In genomic region chr4:2041234-2042130, GRCh38 we compare ENCODE assay signal across 8 cellular contexts. TPM values are rescaled to one million over a fixed set of nuclear protein-coding genes. Genes with fewer than 3 reads are reported as not detected.
DNase-seq lines count a peak whose midpoint lies in the region; ATAC-seq, FAIRE-seq and TF ChIP-seq lines count a peak whose summit lies in the region.

No MANE protein-coding gene starts in this region.

- no peak overlapping the region for H3K9ac ChIP-seq in liver (ENCODE audit: low read depth in 1 of 2, low read length in 2 of 2)

- 2% methylated on average over 94 of the region's 94 CpGs for WGBS in liver

- H3K9me3 ChIP-seq in liver (ENCODE audit: control insufficient read depth in 4 of 4, low read length in 3 of 4), result no peaks in the 10 kb centered on the region

- peak; percentile 51 for ATAC-seq in HG02884 (IDR thresholded peaks at IDR 0.05; ENCODE audit: unreplicated experiment)

- FAIRE-seq in GM12891 (lab: Jason Lieb, UNC), result peak; percentile 96

- H3K27ac ChIP-seq in liver (ENCODE audit: low read depth in 1 of 2, low read length in 2 of 2), result no peak overlapping the region

- TF ChIP-seq CTCF in liver (IDR thresholded peaks at IDR 0.05; ENCODE audit: low read depth, low read length, missing input control), result no peak

- H3K4me1 ChIP-seq in liver (ENCODE audit: control insufficient read depth in 4 of 4, insufficient read depth in 4 of 4, low read length in 3 of 4), result peaks cover 9 to 17% (median 12%) of the 10 kb centered on the region in 4 donors

- no peaks in the 10 kb centered on the region for H3K36me3 ChIP-seq in liver (ENCODE audit: control insufficient read depth in 4 of 4, insufficient read depth in 3 of 4, low read depth in 1 of 4, low read length in 3 of 4)

- H3K27me3 ChIP-seq in liver (ENCODE audit: control insufficient read depth in 4 of 4, insufficient read depth in 4 of 4, low read length in 3 of 4), result peaks cover 0 to 6% (median 4%) of the 10 kb centered on the region in 4 donors

- no peak for TF ChIP-seq RAD21 in liver (IDR thresholded peaks at IDR 0.05)

- H3K4me3 ChIP-seq in liver (ENCODE audit: low read depth in 1 of 3, low read length in 3 of 3), result peak overlapping the region in 2 of 3 donors; percentile 58 to 85

- DNase-seq in GM12891 (ENCODE audit: insufficient read length, low spot score) (peak; percentile 97), NCI-H226 (peak; percentile 73), dermis microvascular lymphatic vessel endothelial cell (ENCODE audit: low read depth in 2 of 2) (peak; percentile 55 to 66), DMS153 treated with DMSO at 0.1 percent for 48 hours (lab: John Stamatoyannopoulos, UW; ENCODE audit: unreplicated experiment) (no peak)
- peak; percentile 78 for DNase-seq in activated CD4-positive, alpha-beta T cell treated with anti-CD3 and anti-CD28 coated beads, Interleukin-2, amount 50 U/mL, for 1 hour
- DNase-seq in stimulated activated CD4-positive, alpha-beta T cell treated with anti-CD3 and anti-CD28 coated beads, Interleukin-2, amount 100 ng/mL, for 4 hours (ENCODE audit: low read depth), result peak; percentile 84

- TF ChIP-seq POLR2A in GM12891 (IDR thresholded peaks at IDR 0.05; ENCODE audit: low read depth, low read length), result no peak

TF ChIP-seq in GM12891, 5 proteins besides CTCF, POLR2A, EP300 and RAD21:
- TF ChIP-seq POLR2AphosphoS5 (IDR thresholded peaks at IDR 0.05; ENCODE audit: low read depth, low read length) (no peak), PAX5 (IDR thresholded peaks at IDR 0.05; ENCODE audit: insufficient read depth, low read length, severe bottlenecking) (no peak), TAF1 (IDR thresholded peaks at IDR 0.05; ENCODE audit: low read depth, low read length) (no peak), SPI1 (IDR thresholded peaks at IDR 0.05; ENCODE audit: low read depth, low read length) (peak; percentile 9; the same call in 1 of the 2 replicates), POU2F2 (IDR thresholded peaks at IDR 0.05; ENCODE audit: low read depth, low read length) (no peak)

TF ChIP-seq in liver, 16 proteins besides CTCF, POLR2A, EP300 and RAD21:
- TF ChIP-seq TAF1 (conservative IDR thresholded peaks at IDR 0.05) (no peak), FOXA1 (IDR thresholded peaks at IDR 0.05) (no peak), ZBTB33 (IDR thresholded peaks at IDR 0.05) (no peak), EGR1 (IDR thresholded peaks at IDR 0.05; ENCODE audit: low read depth in 2 of 2) (no peak), JUND (IDR thresholded peaks at IDR 0.05) (no peak), NR2F2 (IDR thresholded peaks at IDR 0.05) (no peak), ATF3 (IDR thresholded peaks at IDR 0.05) (no peak), MAX (IDR thresholded peaks at IDR 0.05) (no peak), FOXA2 (IDR thresholded peaks at IDR 0.05) (no peak)

RNA-seq across cellular contexts. Expression of gene NAT8L, which starts 17.6 kb away (rescaled TPM):
- 0.09 TPM for polyA plus RNA-seq in GM12891 (2012; ENCODE audit: low read depth, missing spikeins)
- total RNA-seq in dermis microvascular lymphatic vessel endothelial cell (under 0.01 TPM in 2 replicates), liver (under 1 TPM; 0.08 to 0.09 TPM)
- under 1 TPM in 1 of 2 donors, not detected in 1; 0.07 TPM for polyA plus RNA-seq in liver

RNA-seq across cellular contexts. Expression of gene NELFA, which starts 32.7 kb away (rescaled TPM):
- polyA plus RNA-seq in GM12891 (2012; ENCODE audit: low read depth, missing spikeins), result 18.5 TPM
- total RNA-seq in dermis microvascular lymphatic vessel endothelial cell, result 10.4 and 12.9 TPM in 2 replicates
- 10 to 100 TPM; 10.1 to 11.8 TPM for total RNA-seq in liver
- 1 to 10 TPM; 7.1 to 8.5 TPM for polyA plus RNA-seq in liver
